Comparison of ENCODE assay signal across 1 cellular context in genomic region chr22:26476705-26477340, GRCh38.
TF ChIP-seq lines count a peak whose summit lies in the region.

No MANE protein-coding gene starts in this region.

TF ChIP-seq in SK-N-SH treated with all-trans-retinoic acid at 6 μM for 48 hours, 23 proteins besides CTCF, POLR2A, EP300 and RAD21 (continued from another document):
- TF ChIP-seq TSHZ2 (CRISPR knock-in tag; IDR thresholded peaks at IDR 0.05) (no peak), PATZ1 (CRISPR knock-in tag; IDR thresholded peaks at IDR 0.05; ENCODE audit: borderline replicate concordance) (no peak), ZNF70 (CRISPR knock-in tag; IDR thresholded peaks at IDR 0.05) (no peak), PPARA (CRISPR knock-in tag; IDR thresholded peaks at IDR 0.05; ENCODE audit: borderline replicate concordance) (no peak), TOX (CRISPR knock-in tag; IDR thresholded peaks at IDR 0.05; ENCODE audit: borderline replicate concordance) (no peak), ESRRG (CRISPR knock-in tag; IDR thresholded peaks at IDR 0.05) (no peak), ZFP30 (CRISPR knock-in tag; IDR thresholded peaks at IDR 0.05) (no peak), TCF4 (CRISPR knock-in tag; IDR thresholded peaks at IDR 0.05; ENCODE audit: borderline replicate concordance) (no peak), ISL1 (CRISPR knock-in tag; IDR thresholded peaks at IDR 0.05) (no peak), OSR1 (CRISPR knock-in tag; IDR thresholded peaks at IDR 0.05) (no peak), ZFP3 (CRISPR knock-in tag; IDR thresholded peaks at IDR 0.05) (no peak), ZNF565 (CRISPR knock-in tag; conservative IDR thresholded peaks at IDR 0.05; ENCODE audit: low read depth) (no peak), CSDC2 (CRISPR knock-in tag; IDR thresholded peaks at IDR 0.05) (no peak), BACH2 (CRISPR knock-in tag; IDR thresholded peaks at IDR 0.05; ENCODE audit: borderline replicate concordance) (no peak)
- TF ChIP-seq, protein P1, sequence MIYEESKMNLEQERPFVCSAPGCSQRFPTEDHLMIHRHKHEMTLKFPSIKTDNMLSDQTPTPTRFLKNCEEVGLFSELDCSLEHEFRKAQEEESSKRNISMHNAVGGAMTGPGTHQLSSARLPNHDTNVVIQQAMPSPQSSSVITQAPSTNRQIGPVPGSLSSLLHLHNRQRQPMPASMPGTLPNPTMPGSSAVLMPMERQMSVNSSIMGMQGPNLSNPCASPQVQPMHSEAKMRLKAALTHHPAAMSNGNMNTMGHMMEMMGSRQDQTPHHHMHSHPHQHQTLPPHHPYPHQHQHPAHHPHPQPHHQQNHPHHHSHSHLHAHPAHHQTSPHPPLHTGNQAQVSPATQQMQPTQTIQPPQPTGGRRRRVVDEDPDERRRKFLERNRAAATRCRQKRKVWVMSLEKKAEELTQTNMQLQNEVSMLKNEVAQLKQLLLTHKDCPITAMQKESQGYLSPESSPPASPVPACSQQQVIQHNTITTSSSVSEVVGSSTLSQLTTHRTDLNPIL (CRISPR knock-in tag; IDR thresholded peaks at IDR 0.05; ENCODE audit: low read depth) = no peak
- TF ChIP-seq, protein P2, sequence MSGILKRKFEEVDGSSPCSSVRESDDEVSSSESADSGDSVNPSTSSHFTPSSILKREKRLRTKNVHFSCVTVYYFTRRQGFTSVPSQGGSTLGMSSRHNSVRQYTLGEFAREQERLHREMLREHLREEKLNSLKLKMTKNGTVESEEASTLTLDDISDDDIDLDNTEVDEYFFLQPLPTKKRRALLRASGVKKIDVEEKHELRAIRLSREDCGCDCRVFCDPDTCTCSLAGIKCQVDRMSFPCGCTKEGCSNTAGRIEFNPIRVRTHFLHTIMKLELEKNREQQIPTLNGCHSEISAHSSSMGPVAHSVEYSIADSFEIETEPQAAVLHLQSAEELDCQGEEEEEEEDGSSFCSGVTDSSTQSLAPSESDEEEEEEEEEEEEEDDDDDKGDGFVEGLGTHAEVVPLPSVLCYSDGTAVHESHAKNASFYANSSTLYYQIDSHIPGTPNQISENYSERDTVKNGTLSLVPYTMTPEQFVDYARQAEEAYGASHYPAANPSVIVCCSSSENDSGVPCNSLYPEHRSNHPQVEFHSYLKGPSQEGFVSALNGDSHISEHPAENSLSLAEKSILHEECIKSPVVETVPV (CRISPR knock-in tag; IDR thresholded peaks at IDR 0.05) = no peak
TF ChIP-seq in SK-N-SH treated with all-trans-retinoic acid at 6 μM for 48 hours: peak in this region for 0.
